In the genomic region with DNA sequence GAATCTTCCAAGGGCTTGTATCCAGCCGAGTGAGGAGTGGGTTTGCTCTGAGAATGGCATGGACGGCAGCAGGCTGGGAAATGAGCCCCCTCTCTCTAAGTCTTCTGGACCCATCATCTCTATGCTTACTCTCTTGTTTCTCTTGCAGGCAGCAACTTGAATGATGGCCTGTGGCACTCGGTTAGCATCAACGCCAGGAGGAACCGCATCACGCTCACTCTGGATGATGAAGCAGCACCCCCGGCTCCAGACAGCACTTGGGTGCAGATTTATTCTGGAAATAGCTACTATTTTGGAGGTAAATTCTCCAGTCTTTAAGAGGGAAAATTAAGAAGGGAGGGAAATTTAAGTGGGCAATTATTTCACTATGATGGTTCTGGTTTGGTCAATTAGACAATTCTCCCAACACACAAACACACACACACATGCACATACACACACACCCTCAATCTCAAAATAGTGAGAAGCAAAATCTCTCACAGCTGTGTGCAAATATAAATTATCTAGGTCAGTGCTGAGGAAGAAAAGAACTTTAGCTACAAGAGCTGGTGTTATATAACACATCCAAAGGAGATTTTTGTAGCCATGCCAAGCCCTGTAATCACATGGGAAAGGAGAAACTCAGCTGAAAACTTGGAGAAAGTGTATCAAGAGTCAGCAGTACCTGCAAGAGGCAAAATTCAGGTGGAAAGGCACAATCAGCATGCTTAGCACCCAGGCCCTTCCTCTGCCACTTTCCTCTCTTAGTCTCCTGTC, we compare ENCODE assay signal across 19 cellular contexts.
DNase-seq lines count a peak whose midpoint lies in the region; ATAC-seq and TF ChIP-seq lines count a peak whose summit lies in the region.
"Had no signal": no experiment of that assay in that cellular context is flagged by ENCODE, and none has a peak within 500 bp of the region (broad histone marks: within the 10 kb centered on the region; RNA-seq: fewer than 3 reads in every experiment).

No MANE protein-coding gene starts in this region.

- intact Hi-C loops in sciatic nerve (cut with DNase I) = no loop called here

- peak overlapping the region; percentile 24 for H3K27ac ChIP-seq in angular gyrus (ENCODE audit: low read depth, low read length)
- H3K27ac ChIP-seq: RWPE1, SJSA1 had no signal

- ATAC-seq in sciatic nerve (peak; percentile 44), GM19467 (IDR thresholded peaks at IDR 0.05; ENCODE audit: unreplicated experiment) (no peak), SK-N-SH treated with all-trans-retinoic acid at 6 μM for 48 hours (no peak)
- ATAC-seq: HepG2, PC-3 had no signal

- DNase-seq in NCI-H2171 treated with DMSO at 0.1 percent for 48 hours (lab: John Stamatoyannopoulos, UW) (peak; percentile 42), NCI-H2171 (lab: John Stamatoyannopoulos, UW) (no peak), medulla oblongata (ENCODE audit: extremely low spot score) (peak; percentile 33), sciatic nerve (ENCODE audit: low spot score) (no peak), NCI-H1694 treated with DMSO at 0.1 percent for 48 hours (lab: John Stamatoyannopoulos, UW) (no peak)
- DNase-seq: DMS79 treated with DMSO at 0.1 percent for 48 hours, KBM-7, NCI-H1417, NCI-H1930, NCI-H2227 treated with DMSO at 0.1 percent for 48 hours, NCI-H524, NCI-H82, PC-3 had no signal

TF ChIP-seq in SK-N-SH treated with all-trans-retinoic acid at 6 μM for 48 hours, 23 proteins besides CTCF, POLR2A, EP300 and RAD21:
- TF ChIP-seq SNAI2 (CRISPR knock-in tag; IDR thresholded peaks at IDR 0.05) (no peak), GLIS3 (CRISPR knock-in tag; IDR thresholded peaks at IDR 0.05) (no peak), ZNF8 (CRISPR knock-in tag; IDR thresholded peaks at IDR 0.05) (no peak)

Comparison
In these comparisons a context has a peak if more than half of its experiments do, and no peak if none do; other contexts are left out.
1. DNase-seq: peak in NCI-H2171 treated with DMSO at 0.1 percent for 48 hours (single experiment) and medulla oblongata (single experiment); none in NCI-H2171 (single experiment), sciatic nerve (single experiment) and NCI-H1694 treated with DMSO at 0.1 percent for 48 hours (single experiment).